In genomic region chr21:46189213-46189958, GRCh38 we compare ENCODE assay signal across 10 cellular contexts. TPM values are rescaled to one million over a fixed set of nuclear protein-coding genes. Genes with fewer than 3 reads are reported as not detected.
A peak's percentile ranks its signal among the peaks of the same experiment; 100 is the strongest.
DNase-seq lines count a peak whose midpoint lies in the region; TF ChIP-seq lines count a peak whose summit lies in the region.
"Had no signal": no experiment of that assay in that cellular context is flagged by ENCODE, and none has a peak within 500 bp of the region (broad histone marks: within the 10 kb centered on the region; RNA-seq: fewer than 3 reads in every experiment).

No MANE protein-coding gene starts in this region.

- H4K8ac ChIP-seq in H9 (replicated peaks; ENCODE audit: insufficient read length, low read depth, low read length) = no peak overlapping the region

- no peak overlapping the region for H2BK120ac ChIP-seq in H9 (ENCODE audit: low read depth, low read length, poor library complexity, severe bottlenecking)

- H3K27ac Mint-ChIP-seq in H9 (peak overlapping the region in 1 of 3 experiments; percentile 83; a peak in 1 of 7 replicates), CD14-positive monocyte (peak overlapping the region in 3 of 7 donors; percentile 18 to 79 (median 71))

- H2BK20ac ChIP-seq in H9 (ENCODE audit: low read depth, low read length, poor library complexity, severe bottlenecking) = no peak overlapping the region

- H3K9me3 ChIP-seq in H9 (ENCODE audit: control insufficient read depth, low read depth, low read length) (no peaks in the 10 kb centered on the region), left ventricle myocardium inferior (replicated peaks) (no peaks in the 10 kb centered on the region), skeletal muscle satellite cell (replicated peaks; ENCODE audit: low read length) (no peaks in the 10 kb centered on the region)

- no peaks in the 10 kb centered on the region for H3K79me2 ChIP-seq in H9 (ENCODE audit: insufficient read depth, low read length)

- peaks cover 23 to 35% (median 31%) of the 10 kb centered on the region in 3 experiments; a peak in 6 of 7 replicates for H3K36me3 Mint-ChIP-seq in H9 (ENCODE audit: insufficient read depth in 1 of 3, low read depth in 3 of 3)
- peaks cover 11 to 21% of the 10 kb centered on the region in 2 donors for H3K36me3 Mint-ChIP-seq in CD14-positive monocyte

- H4K20me1 ChIP-seq in H9 (ENCODE audit: control insufficient read depth, insufficient read depth, insufficient read length) = no peaks in the 10 kb centered on the region

- H2BK12ac ChIP-seq in H9 (ENCODE audit: insufficient read length, low read depth, low read length) = no peak overlapping the region

- H3K9ac ChIP-seq in H9 (ENCODE audit: extremely low read depth, insufficient read length, low read length) (no peak overlapping the region), skeletal muscle satellite cell (ENCODE audit: low read depth, low read length) (peak overlapping the region; percentile 40)

- no peak overlapping the region for H3T11ph ChIP-seq in H9 (ENCODE audit: low read length)

- H3K27me3 ChIP-seq in H9 (ENCODE audit: insufficient read depth, low read length) = no peaks in the 10 kb centered on the region
- H3K27me3 ChIP-seq in left ventricle myocardium inferior (ENCODE audit: low read depth) = no peaks in the 10 kb centered on the region
- H3K27me3 ChIP-seq in skeletal muscle satellite cell (ENCODE audit: control insufficient read depth, insufficient read depth, low read length) = no peaks in the 10 kb centered on the region

- intact Hi-C loops in left ventricle myocardium inferior (cut with micrococcal nuclease) = no loop called here
- intact Hi-C loops in CD14-positive monocyte (cut with micrococcal nuclease) = loop anchor here (5.0 to 10.0 kb wide), 3 partner anchors 133 to 268 kb away; partner anchors contain the start of genes C21orf58 (in 2 of the 2), PCNT (in 2 of the 2) and DIP2A (in 1 of the 2)

- no peak for TF ChIP-seq CTCF in H9 (conservative IDR thresholded peaks at IDR 0.05)
- TF ChIP-seq CTCF in left ventricle myocardium inferior (IDR thresholded peaks at IDR 0.05; ENCODE audit: borderline replicate concordance) = no peak
- no peak for TF ChIP-seq CTCF in CD14-positive monocyte (IDR thresholded peaks at IDR 0.05)

- no peak overlapping the region for H3K4ac ChIP-seq in H9 (ENCODE audit: low read depth, low read length)

- no peak overlapping the region for H3K4me2 ChIP-seq in H9 (ENCODE audit: insufficient read depth, insufficient read length, low read length)
- peak overlapping the region; percentile 52 for H3K4me2 ChIP-seq in skeletal muscle satellite cell (ENCODE audit: low read length)

- H3K4me3 ChIP-seq in left ventricle myocardium inferior = no peak overlapping the region
- H3K4me3 ChIP-seq in skeletal muscle satellite cell (ENCODE audit: low read length) = no peak overlapping the region

- H2BK5ac ChIP-seq in H9 (ENCODE audit: insufficient read length, low read length) = no peak overlapping the region

- H3K4me1 ChIP-seq in H9 (ENCODE audit: insufficient read depth, low read length) (peaks cover 4% of the 10 kb centered on the region; the same call in 1 of the 2 replicates), left ventricle myocardium inferior (peaks cover 60% of the 10 kb centered on the region), skeletal muscle satellite cell (ENCODE audit: control insufficient read depth, insufficient read depth, low read length) (peaks cover 37% of the 10 kb centered on the region)

- no peak overlapping the region for H3K18ac ChIP-seq in H9 (ENCODE audit: insufficient read length, low read depth, low read length)

- no peak overlapping the region for H4K5ac ChIP-seq in H9 (ENCODE audit: insufficient read length, low read depth, low read length)

- H3K36me3 ChIP-seq in left ventricle myocardium inferior = peaks cover 36% of the 10 kb centered on the region
- H3K36me3 ChIP-seq in skeletal muscle satellite cell (ENCODE audit: insufficient read depth, low read length) = peaks cover 32% of the 10 kb centered on the region

- no peak overlapping the region for H3K56ac ChIP-seq in H9 (ENCODE audit: insufficient read length, low read depth, low read length)

- H3K4me1 Mint-ChIP-seq in H9 (peaks cover 20 to 29% of the 10 kb centered on the region in 2 experiments), CD14-positive monocyte (peaks cover 7% of the 10 kb centered on the region)

- H2AK5ac ChIP-seq in H9 (ENCODE audit: insufficient read length, low read length) = no peak overlapping the region

- H3K9me3 Mint-ChIP-seq in H9 (no peaks in the 10 kb centered on the region), CD14-positive monocyte (peaks cover 0 to 2% (median 0%) of the 10 kb centered on the region in 7 donors)
- H3K9me3 Mint-ChIP-seq: immature natural killer cell had no signal

- in situ Hi-C loops in ACHN (cut with HindIII; ENCODE audit: low pct_ligation_motif_present, low pct_unique_long_range_greater_than_20kb, low sequenced_read_pairs) = no loop called here

- H3K79me1 ChIP-seq in H9 (ENCODE audit: insufficient read depth, low read depth, low read length, poor library complexity, severe bottlenecking) = no peaks in the 10 kb centered on the region

- no peak overlapping the region for H4K91ac ChIP-seq in H9 (ENCODE audit: insufficient read length, low read depth, low read length)

- no peak overlapping the region for H3K14ac ChIP-seq in H9 (ENCODE audit: insufficient read depth, low read length)

- H2BK15ac ChIP-seq in H9 (ENCODE audit: low read depth, low read length) = no peak overlapping the region

- no CpG with 5 or more reads among the region's 9 CpGs for WGBS in H9 (ENCODE audit: extremely low coverage, insufficient read length, low lambda C conversion rate)

- peaks cover 3% of the 10 kb centered on the region for H3K23me2 ChIP-seq in H9 (ENCODE audit: insufficient read length, low read depth, low read length, poor library complexity, severe bottlenecking)

- no peak overlapping the region for H3K4me3 Mint-ChIP-seq in H9
- no peak overlapping the region for H3K4me3 Mint-ChIP-seq in CD14-positive monocyte
- H3K4me3 Mint-ChIP-seq: immature natural killer cell had no signal

- no peak overlapping the region for H3K27ac ChIP-seq in H9 (ENCODE audit: insufficient read length, low read depth, low read length)
- H3K27ac ChIP-seq in angular gyrus (ENCODE audit: low read depth, low read length) = peak overlapping the region; percentile 94
- peak overlapping the region; percentile 96 for H3K27ac ChIP-seq in left ventricle myocardium inferior (replicated peaks)

- peak; percentile 26 for DNase-seq in H9
- DNase-seq in left ventricle myocardium inferior = no peak
- DNase-seq in NCI-H2107 (lab: John Stamatoyannopoulos, UW) = no peak
- DNase-seq in CD14-positive monocyte (ENCODE audit: low spot score) = no peak
- DNase-seq in NCI-H2029 (lab: John Stamatoyannopoulos, UW) = no peak
- DNase-seq in ACHN = no peak
- DNase-seq: immature natural killer cell, NCI-H774 had no signal

- no peak overlapping the region for H2AFZ ChIP-seq in H9 (ENCODE audit: low read length)

- no peak overlapping the region for H3K23ac ChIP-seq in H9 (ENCODE audit: insufficient read length, low read depth, low read length)

- H3K27me3 Mint-ChIP-seq in H9 (ENCODE audit: low read depth) (no peaks in the 10 kb centered on the region), CD14-positive monocyte (ENCODE audit: low read depth in 3 of 3) (peaks cover 0 to 2% (median 2%) of the 10 kb centered on the region in 3 donors)

RNA-seq across cellular contexts. Expression of gene SPATC1L, which starts 5.1 kb away (rescaled TPM):
- total RNA-seq in H9 (2021) (32.8 and 36.0 TPM in 2 replicates), left ventricle myocardium inferior (7.0 TPM)
- total RNA-seq in skeletal muscle satellite cell (2012; rRNA removed) = 8.3 and 13.9 TPM in 2 replicates
- polyA plus RNA-seq in CD14-positive monocyte = 1 to 10 TPM; 3.3 to 5.8 TPM

RNA-seq across cellular contexts. Expression of gene FTCD, which starts 34.0 kb away (rescaled TPM):
- total RNA-seq in H9 (2021) = 6.7 and 6.8 TPM in 2 replicates
- 2.2 TPM for total RNA-seq in left ventricle myocardium inferior
- total RNA-seq in skeletal muscle satellite cell (2012; rRNA removed) = not detected in 2 replicates
- polyA plus RNA-seq in CD14-positive monocyte = not detected
- polyA plus RNA-seq: immature natural killer cell had no signal

RNA-seq across cellular contexts. Expression of gene LSS, which starts 39.2 kb away (rescaled TPM):
- total RNA-seq in H9 (2021) (68.7 and 69.2 TPM in 2 replicates), left ventricle myocardium inferior (52.0 TPM)
- total RNA-seq in skeletal muscle satellite cell (2012; rRNA removed) = 74.5 and 79.7 TPM in 2 replicates
- polyA plus RNA-seq in CD14-positive monocyte = 1 to 10 TPM; 4.1 to 4.9 TPM
